In the genomic region with DNA sequence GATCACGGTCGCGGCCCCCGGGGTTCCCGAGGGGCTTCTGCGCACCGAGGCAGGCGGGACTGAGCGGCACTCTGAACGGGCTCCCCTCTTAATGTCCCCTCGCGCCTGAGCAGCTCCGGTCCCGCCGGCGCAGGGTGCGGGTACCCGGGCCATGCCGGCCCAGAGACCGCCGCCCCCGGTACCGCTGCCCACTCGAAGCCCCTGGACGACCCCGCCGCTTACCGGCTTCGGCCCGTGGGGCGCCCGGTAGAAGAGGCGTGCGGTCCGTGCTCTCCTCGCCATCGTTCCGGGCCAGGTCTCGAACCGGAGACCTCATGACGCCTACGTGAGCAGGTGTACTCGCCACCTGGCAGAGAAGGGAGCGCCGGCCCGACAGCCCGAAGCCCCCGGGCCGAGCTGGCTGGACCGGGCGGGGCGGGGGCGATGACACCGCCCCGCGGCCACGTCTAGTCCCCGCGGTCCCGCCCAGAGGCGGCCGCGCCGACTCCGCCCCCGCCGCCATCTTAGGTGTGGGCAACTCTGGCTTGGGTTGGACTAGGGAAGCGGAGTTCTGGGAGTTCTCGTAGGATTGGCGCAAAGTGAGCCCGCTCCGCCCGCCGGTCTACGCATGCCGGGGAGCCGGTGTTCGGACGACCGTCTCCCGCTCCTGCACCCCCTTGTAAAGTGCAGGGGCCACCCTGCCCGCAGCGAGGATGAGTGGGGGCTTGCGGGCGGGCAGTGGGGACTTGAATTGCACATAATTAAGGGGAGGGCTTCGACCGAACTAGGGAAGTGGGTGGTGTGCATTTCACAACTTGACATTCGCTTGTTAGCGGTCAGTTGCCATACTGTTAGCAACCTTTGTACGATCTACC, we compare ENCODE assay signal across 8 cellular contexts. TPM values are rescaled to one million over a fixed set of nuclear protein-coding genes. Genes with fewer than 3 reads are reported as not detected.
A peak's percentile ranks its signal among the peaks of the same experiment; 100 is the strongest.
DNase-seq lines count a peak whose midpoint lies in the region; ATAC-seq and TF ChIP-seq lines count a peak whose summit lies in the region.

Gene SLC17A5 (minus strand): TSS at position 422 of the 854 bp plus-strand sequence. CDS start 106 bp downstream, at position 316.

- peak within 1 kb of the TSS; percentile 97 for H3K27ac ChIP-seq in CD4-positive, CD25-positive, alpha-beta regulatory T cell (ENCODE audit: insufficient read depth, low read length, poor library complexity, severe bottlenecking)
- H3K27ac ChIP-seq in dorsolateral prefrontal cortex (peak within 1 kb of the TSS; percentile 74 to 99 (median 97)), right lobe of liver (peak within 1 kb of the TSS; percentile 98)

- peak within 1 kb of the TSS; percentile 95 for H3K4me3 ChIP-seq in CD4-positive, CD25-positive, alpha-beta regulatory T cell (ENCODE audit: low read depth, low read length)
- H3K4me3 ChIP-seq in dorsolateral prefrontal cortex (peak within 1 kb of the TSS; percentile 63 to 100 (median 97)), right lobe of liver (peak within 1 kb of the TSS; percentile 92 to 100 (median 97))

- 2% methylated on average over 13 of the region's 90 CpGs for WGBS in right lobe of liver (ENCODE audit: insufficient coverage, low coverage, low lambda C conversion rate, missing lambda C conversion rate)

- peak within 1 kb of the TSS; percentile 99 to 100 (median 100) for H3K4me3 Mint-ChIP-seq in CD4-positive, CD25-positive, alpha-beta regulatory T cell
- peak within 1 kb of the TSS; percentile 97 for H3K4me3 Mint-ChIP-seq in activated CD4-positive, alpha-beta memory T cell treated with anti-CD3 and anti-CD28 coated beads for 36 hours

- peaks cover 7% of the 10 kb centered on the region for H3K36me3 ChIP-seq in CD4-positive, CD25-positive, alpha-beta regulatory T cell (ENCODE audit: control insufficient read depth, insufficient read depth, low read length)
- H3K36me3 ChIP-seq in right lobe of liver: no peaks in the 10 kb centered on the region

- H3K9me3 ChIP-seq in CD4-positive, CD25-positive, alpha-beta regulatory T cell (ENCODE audit: control insufficient read depth in 2 of 2, low read length in 2 of 2): no peaks in the 10 kb centered on the region
- no peaks in the 10 kb centered on the region for H3K9me3 ChIP-seq in right lobe of liver

- peaks cover 5% of the 10 kb centered on the region for H3K36me3 Mint-ChIP-seq in CD4-positive, CD25-positive, alpha-beta regulatory T cell
- peaks cover 6% of the 10 kb centered on the region for H3K36me3 Mint-ChIP-seq in activated CD4-positive, alpha-beta memory T cell treated with anti-CD3 and anti-CD28 coated beads for 36 hours

- H3K4me1 ChIP-seq in CD4-positive, CD25-positive, alpha-beta regulatory T cell (ENCODE audit: control insufficient read depth, insufficient read depth, low read length, poor library complexity, severe bottlenecking): peaks cover 20% of the 10 kb centered on the region
- H3K4me1 ChIP-seq in right lobe of liver: peaks cover 0 to 15% (median 0%) of the 10 kb centered on the region in 4 donors

- H3K27me3 ChIP-seq in CD4-positive, CD25-positive, alpha-beta regulatory T cell (ENCODE audit: control insufficient read depth, insufficient read depth, low read length): no peaks in the 10 kb centered on the region
- H3K27me3 ChIP-seq in dorsolateral prefrontal cortex: no peaks in the 10 kb centered on the region
- no peaks in the 10 kb centered on the region for H3K27me3 ChIP-seq in right lobe of liver

- peak; percentile 89 to 91 for ATAC-seq in CD4-positive, CD25-positive, alpha-beta regulatory T cell (ENCODE audit: low read depth in 2 of 2)
- ATAC-seq in GM19438 (IDR thresholded peaks at IDR 0.05; ENCODE audit: low read depth, unreplicated experiment): peak; percentile 80
- peak; percentile 91 for ATAC-seq in HG03571 (IDR thresholded peaks at IDR 0.05; ENCODE audit: unreplicated experiment)
- peak; percentile 94 to 98 (median 95) for ATAC-seq in right lobe of liver

- TF ChIP-seq POLR2A in right lobe of liver (IDR thresholded peaks at IDR 0.05): peak; percentile 82

- intact Hi-C loops in activated CD4-positive, alpha-beta memory T cell treated with anti-CD3 and anti-CD28 coated beads for 36 hours (cut with micrococcal nuclease): loop anchor here (1.0 to 2.0 kb wide), 10 partner anchors 8 to 1631 kb away; partner anchors contain the start of genes EEF1A1 and TMEM30A
- intact Hi-C loops in dorsolateral prefrontal cortex (cut with DNase I) (loop anchor here (1.0 to 10.0 kb wide), 4 partner anchors 132 to 1951 kb away; partner anchors contain the start of genes EEF1A1 (in 2 of the 2), COX7A2 (in 1 of the 2) and SENP6 (in 1 of the 2)), right lobe of liver (cut with DNase I) (no loop called here)

- peaks cover 24 to 48% (median 34%) of the 10 kb centered on the region in 4 donors for H3K4me1 Mint-ChIP-seq in CD4-positive, CD25-positive, alpha-beta regulatory T cell
- peaks cover 23% of the 10 kb centered on the region for H3K4me1 Mint-ChIP-seq in activated CD4-positive, alpha-beta memory T cell treated with anti-CD3 and anti-CD28 coated beads for 36 hours (ENCODE audit: low read depth)

- POLR2A ChIA-PET in activated CD4-positive, alpha-beta memory T cell treated with anti-CD3 and anti-CD28 coated beads for 36 hours (lab: Charles Lee): interaction anchor here (1.1 to 3.9 kb wide), 9 partner anchors 10 to 203 kb away, joined by 3 to 51 read pairs (median 6); partner anchors contain the start of genes CGAS, EEF1A1 and MTO1

- no peaks in the 10 kb centered on the region for H3K27me3 Mint-ChIP-seq in CD4-positive, CD25-positive, alpha-beta regulatory T cell
- no peaks in the 10 kb centered on the region for H3K27me3 Mint-ChIP-seq in activated CD4-positive, alpha-beta memory T cell treated with anti-CD3 and anti-CD28 coated beads for 36 hours

- CTCF ChIA-PET in activated CD4-positive, alpha-beta memory T cell treated with anti-CD3 and anti-CD28 coated beads for 36 hours (lab: Charles Lee): interaction anchor here (0.6 to 4.5 kb wide), 22 partner anchors 10 to 1589 kb away, joined by 3 to 27 read pairs (median 6); partner anchors contain the start of genes CGAS, COX7A2, EEF1A1 and MTO1

- H3K9me3 Mint-ChIP-seq in CD4-positive, CD25-positive, alpha-beta regulatory T cell: no peaks in the 10 kb centered on the region
- no peaks in the 10 kb centered on the region for H3K9me3 Mint-ChIP-seq in activated CD4-positive, alpha-beta memory T cell treated with anti-CD3 and anti-CD28 coated beads for 36 hours

- peak; percentile 79 to 92 (median 90) for DNase-seq in CD4-positive, CD25-positive, alpha-beta regulatory T cell
- DNase-seq in NCI-H774 (lab: John Stamatoyannopoulos, UW) (peak; percentile 99), dorsolateral prefrontal cortex (peak; percentile 84 to 95 (median 93)), right lobe of liver (peak; percentile 94 to 97 (median 97))
- peak; percentile 94 for DNase-seq in activated CD4-positive, alpha-beta memory T cell treated with anti-CD3 and anti-CD28 coated beads for 36 hours
- peak; percentile 91 for DNase-seq in stimulated activated CD4-positive, alpha-beta T cell treated with anti-CD3 and anti-CD28 coated beads, Interleukin-4, amount 100 ng/mL, for 24 hours

- TF ChIP-seq CTCF in dorsolateral prefrontal cortex (IDR thresholded peaks at IDR 0.05 in 54 of 56, conservative IDR thresholded peaks at IDR 0.05 in 2 of 56; ENCODE audit: low read depth in 1 of 56, partially characterized antibody in 56 of 56) (peak in 32 of 56 donors; percentile 4 to 51 (median 29)), right lobe of liver (IDR thresholded peaks at IDR 0.05) (no peak)

- H3K27ac Mint-ChIP-seq in CD4-positive, CD25-positive, alpha-beta regulatory T cell: peak within 1 kb of the TSS; percentile 91 to 99 (median 97)
- peak within 1 kb of the TSS; percentile 95 for H3K27ac Mint-ChIP-seq in activated CD4-positive, alpha-beta memory T cell treated with anti-CD3 and anti-CD28 coated beads for 36 hours

RNA-seq across cellular contexts. Expression of gene SLC17A5, which starts in this region (rescaled TPM):
- total RNA-seq in CD4-positive, CD25-positive, alpha-beta regulatory T cell: 7.4 TPM
- 1 to 10 TPM; 6.0 to 9.2 (median 7.5) TPM for polyA plus RNA-seq in CD4-positive, CD25-positive, alpha-beta regulatory T cell
- total RNA-seq in activated CD4-positive, alpha-beta memory T cell treated with anti-CD3 and anti-CD28 coated beads for 36 hours: 1 to 10 TPM; 5.1 to 5.4 TPM
- total RNA-seq in dorsolateral prefrontal cortex (10 to 100 TPM; 10.8 to 27.7 (median 16.8) TPM), right lobe of liver (10 to 100 TPM; 12.8 to 23.9 (median 15.2) TPM)

Comparison
In these comparisons a context has a peak if more than half of its experiments do, and no peak if none do; other contexts are left out.
1. Peak in every context shown above with its lines: DNase-seq, ATAC-seq, H3K4me3 ChIP-seq and H3K27ac ChIP-seq.
2. CTCF ChIP-seq: peak in dorsolateral prefrontal cortex (32 of 56); none in right lobe of liver (0 of 4).
3. intact Hi-C loops: an anchor here in activated CD4-positive, alpha-beta memory T cell treated with anti-CD3 and anti-CD28 coated beads for 36 hours (1.0 to 2.0 kb wide) and dorsolateral prefrontal cortex (1.0 to 10.0 kb wide); none called in right lobe of liver.